In the genomic region with DNA sequence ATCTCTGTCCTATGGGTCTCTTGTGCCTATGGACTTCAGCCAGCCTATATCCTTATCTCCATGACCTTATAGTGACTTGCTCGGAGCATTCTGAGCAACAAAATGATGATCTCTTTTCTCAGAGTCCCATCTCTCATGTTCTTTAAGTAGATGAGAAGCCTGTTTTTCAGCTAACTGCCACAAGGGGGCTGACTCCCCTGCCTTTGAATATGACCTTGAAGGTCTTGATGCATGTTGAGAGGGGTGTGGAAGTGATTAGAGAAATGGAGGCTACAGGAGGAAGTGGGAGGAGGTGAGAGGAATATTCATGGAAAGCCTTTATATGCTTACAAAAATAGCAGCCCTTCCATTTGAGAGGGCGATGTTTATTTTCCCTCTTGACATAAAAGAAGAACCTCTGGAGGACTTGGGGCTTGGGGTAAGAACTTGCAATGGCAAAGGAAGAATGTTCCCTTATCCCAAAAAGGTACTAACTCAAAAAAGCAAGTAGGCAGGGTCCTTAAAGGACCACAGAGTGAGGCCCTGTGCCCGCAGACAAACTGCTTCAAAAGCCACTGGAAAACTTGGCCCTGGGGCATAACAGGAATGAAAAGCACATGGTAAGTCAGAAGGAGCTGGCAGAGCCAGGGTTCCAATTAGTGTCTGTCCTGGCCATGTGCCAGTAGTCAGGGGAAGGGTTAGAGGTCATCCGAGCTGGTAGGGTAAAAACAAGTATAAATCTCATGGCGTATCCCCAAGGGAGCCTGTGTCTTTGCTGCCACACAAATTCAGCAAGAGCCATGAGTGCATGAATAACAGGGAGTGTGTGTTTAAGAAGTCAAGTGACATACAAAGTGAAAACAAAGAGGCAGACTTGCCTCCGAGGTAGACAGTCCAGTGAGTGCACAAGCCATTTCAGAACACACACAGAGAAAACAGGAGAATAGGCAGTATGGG, we compare ENCODE assay signal across 8 cellular contexts. TPM values are rescaled to one million over a fixed set of nuclear protein-coding genes. Genes with fewer than 3 reads are reported as not detected.
DNase-seq lines count a peak whose midpoint lies in the region; ATAC-seq and TF ChIP-seq lines count a peak whose summit lies in the region.

No MANE protein-coding gene starts in this region.

- H3K9me2 ChIP-seq in SK-N-SH (no peaks in the 10 kb centered on the region), SU-DHL-6 (replicated peaks; ENCODE audit: insufficient read depth, low read length) (no peaks in the 10 kb centered on the region)

- H3K27me3 Mint-ChIP-seq in nephron (ENCODE audit: low read depth): no peaks in the 10 kb centered on the region

- no peak overlapping the region for H3K4me3 Mint-ChIP-seq in nephron

- no peak for TF ChIP-seq EP300 in SK-N-SH (IDR thresholded peaks at IDR 0.05; ENCODE audit: borderline replicate concordance in 1 of 2, low read depth in 1 of 2, low read length in 1 of 2)

- CTCF ChIA-PET in SK-N-SH (lab: Yijun Ruan, JAX): interaction anchor here (0.7 to 1.1 kb wide), 2 partner anchors 17 to 35 kb away, joined by 3 read pairs; no protein-coding TSS in a partner anchor

- H3K4me3 ChIP-seq in SK-N-SH (ENCODE audit: low read depth in 2 of 2, low read length in 1 of 2) (no peak overlapping the region), SU-DHL-6 (ENCODE audit: insufficient read depth, low read length, poor library complexity, severe bottlenecking) (no peak overlapping the region), breast epithelium (no peak overlapping the region)

- POLR2A ChIA-PET in SK-N-SH (lab: Yijun Ruan, JAX): no interaction called here

- TF ChIP-seq RAD21 in SK-N-SH (IDR thresholded peaks at IDR 0.05; ENCODE audit: low read length): no peak

- peaks cover 17% of the 10 kb centered on the region for H3K36me3 Mint-ChIP-seq in nephron (ENCODE audit: low read depth)

- H3F3A ChIP-seq in SK-N-SH (replicated peaks; ENCODE audit: insufficient read depth): no peaks in the 10 kb centered on the region
- no peaks in the 10 kb centered on the region for H3F3A ChIP-seq in SU-DHL-6 (ENCODE audit: insufficient read depth)

- H3K9me3 Mint-ChIP-seq in nephron: peaks cover 35% of the 10 kb centered on the region

- no peak overlapping the region for H3K9ac ChIP-seq in SK-N-SH
- H3K9ac ChIP-seq in SU-DHL-6 (ENCODE audit: low read length): no peak overlapping the region

- TF ChIP-seq CTCF in SK-N-SH (IDR thresholded peaks at IDR 0.05): peak; percentile 45
- peak; percentile 71 for TF ChIP-seq CTCF in SU-DHL-6 (IDR thresholded peaks at IDR 0.05; ENCODE audit: insufficient read depth, low read length, poor library complexity, severe bottlenecking)
- TF ChIP-seq CTCF in breast epithelium (IDR thresholded peaks at IDR 0.05): peak in 2 of 3 donors; percentile 21 to 26
- TF ChIP-seq CTCF in nephron (IDR thresholded peaks at IDR 0.05; ENCODE audit: unreplicated experiment in 3 of 3): peak in 2 of 3 experiments; percentile 20 to 23

- DNase-seq in SK-N-SH (no peak), breast epithelium (ENCODE audit: low spot score in 2 of 2) (peak in 1 of 2 donors; percentile 16), GF-D8 (lab: John Stamatoyannopoulos, UW) (no peak), globus pallidus (ENCODE audit: low spot score) (no peak)

- H3K36me3 ChIP-seq in SK-N-SH (replicated peaks in 1 of 2; ENCODE audit: control insufficient read depth in 1 of 2, insufficient read depth in 2 of 2, low read length in 1 of 2) (no peaks in the 10 kb centered on the region), SU-DHL-6 (ENCODE audit: low read length) (peaks cover 4% of the 10 kb centered on the region; the same call in 1 of the 2 replicates), breast epithelium (no peaks in the 10 kb centered on the region)

- ATAC-seq in SK-N-SH treated with all-trans-retinoic acid at 6 μM for 48 hours (no peak), GM19328 (IDR thresholded peaks at IDR 0.05; ENCODE audit: unreplicated experiment) (no peak)

- H3K27me3 ChIP-seq in SK-N-SH (ENCODE audit: insufficient read depth) (no peaks in the 10 kb centered on the region), SU-DHL-6 (ENCODE audit: low read length) (no peaks in the 10 kb centered on the region), breast epithelium (no peaks in the 10 kb centered on the region)

- H3K9me3 ChIP-seq in SK-N-SH: no peaks in the 10 kb centered on the region; the same call in 1 of the 2 replicates
- H3K9me3 ChIP-seq in SU-DHL-6 (ENCODE audit: insufficient read depth, low read length): peaks cover 25% of the 10 kb centered on the region; the same call in 1 of the 2 replicates
- H3K9me3 ChIP-seq in breast epithelium: peaks cover 0 to 14% of the 10 kb centered on the region in 2 donors

- no peaks in the 10 kb centered on the region; a peak in 1 of 4 replicates for H3K4me1 ChIP-seq in SK-N-SH (ENCODE audit: control insufficient read depth in 1 of 2, insufficient read depth in 2 of 2, low read depth in 1 of 2, low read length in 1 of 2)
- no peaks in the 10 kb centered on the region for H3K4me1 ChIP-seq in breast epithelium

- H3K4me1 Mint-ChIP-seq in nephron: no peaks in the 10 kb centered on the region

- no peak overlapping the region for H3K27ac ChIP-seq in SK-N-SH (ENCODE audit: low read depth in 2 of 2, low read length in 1 of 2)
- H3K27ac ChIP-seq in SU-DHL-6 (ENCODE audit: low read depth, low read length): no peak overlapping the region
- H3K27ac ChIP-seq in breast epithelium: peak overlapping the region in 1 of 2 donors; percentile 59

- no peak overlapping the region for H3K4me2 ChIP-seq in SK-N-SH
- no peak overlapping the region for H3K4me2 ChIP-seq in SU-DHL-6 (ENCODE audit: low read depth, low read length, poor library complexity, severe bottlenecking)

- intact Hi-C loops in breast epithelium (cut with DNase I; ENCODE audit: low total_unique reads): no loop called here

- peak overlapping the region in 1 of 3 experiments; percentile 47 for H3K27ac Mint-ChIP-seq in nephron

- 47% methylated on average over 6 of the region's 6 CpGs for WGBS in SK-N-SH (ENCODE audit: low lambda C conversion rate)

- no peaks in the 10 kb centered on the region for H4K20me1 ChIP-seq in SK-N-SH (ENCODE audit: insufficient read depth)
- H4K20me1 ChIP-seq in SU-DHL-6 (ENCODE audit: low read depth, low read length): no peaks in the 10 kb centered on the region

- H3K79me2 ChIP-seq in SK-N-SH (ENCODE audit: insufficient read depth) (no peaks in the 10 kb centered on the region), SU-DHL-6 (ENCODE audit: insufficient read depth, low read length) (peaks cover 5% of the 10 kb centered on the region; the same call in 1 of the 2 replicates)

- no peak for TF ChIP-seq POLR2A in breast epithelium (IDR thresholded peaks at IDR 0.05)

- H2AFZ ChIP-seq in SK-N-SH (ENCODE audit: low read depth): no peak overlapping the region
- H2AFZ ChIP-seq in SU-DHL-6 (ENCODE audit: low read depth, low read length, severe bottlenecking): no peak overlapping the region

TF ChIP-seq in SK-N-SH, 30 proteins besides CTCF, POLR2A, EP300 and RAD21:
- TF ChIP-seq CHD2 (IDR thresholded peaks at IDR 0.05; ENCODE audit: low read length, partially characterized antibody) (no peak), SIN3A (IDR thresholded peaks at IDR 0.05; ENCODE audit: borderline replicate concordance, low read depth, low read length) (no peak)
TF ChIP-seq in SK-N-SH: peak in this region for 0.

TF ChIP-seq in SK-N-SH treated with all-trans-retinoic acid at 6 μM for 48 hours, 23 proteins besides CTCF, POLR2A, EP300 and RAD21:
- no peak for TF ChIP-seq SNAI2 (CRISPR knock-in tag; IDR thresholded peaks at IDR 0.05)
- TF ChIP-seq ZNF565 (CRISPR knock-in tag; conservative IDR thresholded peaks at IDR 0.05; ENCODE audit: low read depth): no peak
- TF ChIP-seq, protein P1, sequence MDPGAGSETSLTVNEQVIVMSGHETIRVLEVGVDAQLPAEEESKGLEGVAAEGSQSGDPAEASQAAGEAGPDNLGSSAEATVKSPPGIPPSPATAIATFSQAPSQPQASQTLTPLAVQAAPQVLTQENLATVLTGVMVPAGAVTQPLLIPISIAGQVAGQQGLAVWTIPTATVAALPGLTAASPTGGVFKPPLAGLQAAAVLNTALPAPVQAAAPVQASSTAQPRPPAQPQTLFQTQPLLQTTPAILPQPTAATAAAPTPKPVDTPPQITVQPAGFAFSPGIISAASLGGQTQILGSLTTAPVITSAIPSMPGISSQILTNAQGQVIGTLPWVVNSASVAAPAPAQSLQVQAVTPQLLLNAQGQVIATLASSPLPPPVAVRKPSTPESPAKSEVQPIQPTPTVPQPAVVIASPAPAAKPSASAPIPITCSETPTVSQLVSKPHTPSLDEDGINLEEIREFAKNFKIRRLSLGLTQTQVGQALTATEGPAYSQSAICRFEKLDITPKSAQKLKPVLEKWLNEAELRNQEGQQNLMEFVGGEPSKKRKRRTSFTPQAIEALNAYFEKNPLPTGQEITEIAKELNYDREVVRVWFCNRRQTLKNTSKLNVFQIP (CRISPR knock-in tag; IDR thresholded peaks at IDR 0.05; ENCODE audit: borderline replicate concordance, low read depth): no peak
- TF ChIP-seq ESRRG (CRISPR knock-in tag; IDR thresholded peaks at IDR 0.05): no peak
- no peak for TF ChIP-seq ZNF8 (CRISPR knock-in tag; IDR thresholded peaks at IDR 0.05)
- no peak for TF ChIP-seq ZFP30 (CRISPR knock-in tag; IDR thresholded peaks at IDR 0.05)
- TF ChIP-seq BACH2 (CRISPR knock-in tag; IDR thresholded peaks at IDR 0.05; ENCODE audit: borderline replicate concordance): no peak
- TF ChIP-seq GLIS3 (CRISPR knock-in tag; IDR thresholded peaks at IDR 0.05): no peak
- no peak for TF ChIP-seq ZFP3 (CRISPR knock-in tag; IDR thresholded peaks at IDR 0.05)
- no peak for TF ChIP-seq TOX (CRISPR knock-in tag; IDR thresholded peaks at IDR 0.05; ENCODE audit: borderline replicate concordance)
- TF ChIP-seq ARNTL (CRISPR knock-in tag; IDR thresholded peaks at IDR 0.05; ENCODE audit: borderline replicate concordance, low read depth): no peak
- TF ChIP-seq RARB (CRISPR knock-in tag; IDR thresholded peaks at IDR 0.05): no peak
- TF ChIP-seq ZNF70 (CRISPR knock-in tag; IDR thresholded peaks at IDR 0.05): no peak
- TF ChIP-seq TCF4 (CRISPR knock-in tag; IDR thresholded peaks at IDR 0.05; ENCODE audit: borderline replicate concordance): no peak
TF ChIP-seq in SK-N-SH treated with all-trans-retinoic acid at 6 μM for 48 hours: peak in this region for 0.

RNA-seq across cellular contexts. Expression of a gene that starts 39.1 kb away (rescaled TPM):
- not detected in 2 replicates for polyA plus RNA-seq in SK-N-SH (2012; rRNA removed)
- 0.01 TPM in 2 replicates for polyA plus RNA-seq in SK-N-SH (2012; cell fraction: cytosol; rRNA removed)
- polyA plus RNA-seq in SK-N-SH (2012; cell fraction: nucleus; rRNA removed): not detected in 2 replicates
- 10 to 100 TPM; 10.2 to 18.0 (median 10.4) TPM for total RNA-seq in breast epithelium
